ENCODE assay signal across 1 cellular context in genomic region chr4:88823058-88823919, GRCh38.
TF ChIP-seq lines count a peak whose summit lies in the region.

No MANE protein-coding gene starts in this region.

TF ChIP-seq in HepG2, 621 proteins besides CTCF, POLR2A, EP300 and RAD21 (continued from another document and continues in another):
- TF ChIP-seq AKNA (CRISPR knock-in tag; IDR thresholded peaks at IDR 0.05; ENCODE audit: borderline replicate concordance) (no peak), ZBTB49 (CRISPR knock-in tag; IDR thresholded peaks at IDR 0.05; ENCODE audit: borderline replicate concordance) (no peak), MTERF4 (CRISPR knock-in tag; IDR thresholded peaks at IDR 0.05) (no peak), SMAD1 (CRISPR knock-in tag; IDR thresholded peaks at IDR 0.05; ENCODE audit: borderline replicate concordance, low read depth) (0 out of 2 replicates have a peak, but pooled peaks have one; percentile 41), ZBTB7B (CRISPR knock-in tag; IDR thresholded peaks at IDR 0.05) (no peak), ETV5 (CRISPR knock-in tag; IDR thresholded peaks at IDR 0.05; ENCODE audit: borderline replicate concordance) (peak; percentile 77; the same call in 1 of the 2 replicates), ZNF609 (CRISPR knock-in tag; IDR thresholded peaks at IDR 0.05; ENCODE audit: borderline replicate concordance) (no peak; the same call in 1 of the 2 replicates), GTF3A (CRISPR knock-in tag; conservative IDR thresholded peaks at IDR 0.05) (no peak), HNRNPLL (IDR thresholded peaks at IDR 0.05; ENCODE audit: low read depth, low read length, poor library complexity, severe bottlenecking) (peak; percentile 26), E2F1 (CRISPR knock-in tag; IDR thresholded peaks at IDR 0.05) (no peak), ZFY (CRISPR knock-in tag; IDR thresholded peaks at IDR 0.05) (no peak), ZNF746 (CRISPR knock-in tag; IDR thresholded peaks at IDR 0.05) (no peak), ZEB1 (IDR thresholded peaks at IDR 0.05; ENCODE audit: insufficient replicate concordance, low read depth) (no peak), SRY (CRISPR knock-in tag; IDR thresholded peaks at IDR 0.05) (peak; percentile 22; the same call in 1 of the 2 replicates), POLR2AphosphoS2 (IDR thresholded peaks at IDR 0.05; ENCODE audit: low read depth, low read length) (no peak), TERF1 (CRISPR knock-in tag; IDR thresholded peaks at IDR 0.05) (no peak), ZNF652 (CRISPR knock-in tag; IDR thresholded peaks at IDR 0.05; ENCODE audit: borderline replicate concordance, low read depth) (0 out of 2 replicates have a peak, but pooled peaks have one; percentile 26), TEF (CRISPR knock-in tag; IDR thresholded peaks at IDR 0.05) (no peak), CEBPB (IDR thresholded peaks at IDR 0.05; ENCODE audit: borderline replicate concordance, low read depth, low read length) (no peak), BHLHE40 (IDR thresholded peaks at IDR 0.05; ENCODE audit: low read length) (no peak), ZNF678 (CRISPR knock-in tag; IDR thresholded peaks at IDR 0.05) (no peak), NCOA5 (CRISPR knock-in tag; IDR thresholded peaks at IDR 0.05) (no peak), ZNF710 (CRISPR knock-in tag; IDR thresholded peaks at IDR 0.05; ENCODE audit: borderline replicate concordance) (0 out of 2 replicates have a peak, but pooled peaks have one; percentile 28), ZNF503 (CRISPR knock-in tag; IDR thresholded peaks at IDR 0.05) (no peak), ZNF329 (CRISPR knock-in tag; IDR thresholded peaks at IDR 0.05; ENCODE audit: low read depth) (no peak), FOXC1 (CRISPR knock-in tag; IDR thresholded peaks at IDR 0.05; ENCODE audit: borderline replicate concordance) (no peak; the same call in 1 of the 2 replicates), TAF1 (CRISPR knock-in tag; IDR thresholded peaks at IDR 0.05) (peak; percentile 31; the same call in 1 of the 2 replicates), GRHL1 (CRISPR knock-in tag; conservative IDR thresholded peaks at IDR 0.05) (no peak), ZNF747 (CRISPR knock-in tag; IDR thresholded peaks at IDR 0.05; ENCODE audit: borderline replicate concordance) (no peak), KLF11 (CRISPR knock-in tag; IDR thresholded peaks at IDR 0.05) (no peak), ZNF441 (CRISPR knock-in tag; IDR thresholded peaks at IDR 0.05; ENCODE audit: borderline replicate concordance) (0 out of 2 replicates have a peak, but pooled peaks have one; percentile 27), ZNF776 (CRISPR knock-in tag; IDR thresholded peaks at IDR 0.05) (no peak)
